In genomic region chr18:48781041-48781989, GRCh38 we compare ENCODE assay signal across 8 cellular contexts.
DNase-seq lines count a peak whose midpoint lies in the region; ATAC-seq and TF ChIP-seq lines count a peak whose summit lies in the region.

No MANE protein-coding gene starts in this region.

- peak overlapping the region; percentile 64 for H3K4me2 ChIP-seq in GM23248 (ENCODE audit: unreplicated experiment)

- H3F3A ChIP-seq in GM23248 (ENCODE audit: insufficient read depth): peaks cover 20% of the 10 kb centered on the region

- peak overlapping the region; percentile 79 for H3K9ac ChIP-seq in GM23248
- H3K9ac ChIP-seq in iPS-15b (ENCODE audit: low read depth, low read length): peak overlapping the region; percentile 24

- peaks cover 38% of the 10 kb centered on the region for H3K4me1 ChIP-seq in GM23248 (ENCODE audit: insufficient read depth)
- H3K4me1 ChIP-seq in ascending aorta: peaks cover 39 to 80% of the 10 kb centered on the region in 2 donors
- peaks cover 3% of the 10 kb centered on the region for H3K4me1 ChIP-seq in iPS-15b (ENCODE audit: control insufficient read depth, insufficient read depth, low read length)

- peak; percentile 71 for ATAC-seq in sciatic nerve
- no peak for ATAC-seq in HG02610 (IDR thresholded peaks at IDR 0.05; ENCODE audit: unreplicated experiment)
- ATAC-seq in HG03025 (IDR thresholded peaks at IDR 0.05; ENCODE audit: low FRiP score, unreplicated experiment): no peak

- no peak for TF ChIP-seq CTCF in ascending aorta (IDR thresholded peaks at IDR 0.05)

- H4K20me1 ChIP-seq in GM23248 (ENCODE audit: insufficient read depth): no peaks in the 10 kb centered on the region

- peaks cover 12% of the 10 kb centered on the region for H3K79me2 ChIP-seq in GM23248 (ENCODE audit: insufficient read depth)

- no peak overlapping the region for H2AFZ ChIP-seq in GM23248

- H3K27ac ChIP-seq in GM23248 (peak overlapping the region; percentile 92), ascending aorta (peak overlapping the region; percentile 94 to 95)

- intact Hi-C loops in ascending aorta (cut with DNase I): loop anchor here (2.0 to 5.0 kb wide), 5 partner anchors 33 to 216 kb away; partner anchors contain the start of gene SMAD7
- intact Hi-C loops in sciatic nerve (cut with DNase I): loop anchor here (10.0 kb wide), 1 partner anchor 163 kb away; no protein-coding TSS in a partner anchor

- H3K36me3 ChIP-seq in GM23248 (ENCODE audit: low read depth) (peaks cover 3% of the 10 kb centered on the region; the same call in 1 of the 2 replicates), ascending aorta (no peaks in the 10 kb centered on the region), iPS-15b (ENCODE audit: control insufficient read depth, insufficient read depth, low read length) (peaks cover 3% of the 10 kb centered on the region)

- DNase-seq in GM23248 (peak; percentile 83), ascending aorta (ENCODE audit: low spot score in 2 of 2) (peak; percentile 88 to 96), sciatic nerve (ENCODE audit: low spot score) (peak; percentile 91), NCI-H226 (no peak), foreskin melanocyte (no peak)

- peak overlapping the region; percentile 48 for H3K4me3 ChIP-seq in GM23248
- peak overlapping the region; percentile 3 to 26 for H3K4me3 ChIP-seq in ascending aorta
- no peak overlapping the region for H3K4me3 ChIP-seq in iPS-15b (ENCODE audit: low read depth, low read length)

- in situ Hi-C loops in GM23248 (cut with MboI): no loop called here

- no peaks in the 10 kb centered on the region for H3K9me2 ChIP-seq in GM23248 (ENCODE audit: insufficient read depth)

- H3K27me3 ChIP-seq in GM23248 (replicated peaks; ENCODE audit: insufficient read depth): no peaks in the 10 kb centered on the region
- H3K27me3 ChIP-seq in ascending aorta: no peaks in the 10 kb centered on the region
- H3K27me3 ChIP-seq in iPS-15b (ENCODE audit: control insufficient read depth, insufficient read depth, low read length): no peaks in the 10 kb centered on the region

- 3 to 5% methylated on average over 29 of the region's 29 CpGs for WGBS in GM23248 (ENCODE audit: low coverage in 1 of 2, low lambda C conversion rate in 2 of 2, missing lambda C conversion rate in 2 of 2), 2 experiments

- no peaks in the 10 kb centered on the region for H3K9me3 ChIP-seq in GM23248 (ENCODE audit: low read depth)
- no peaks in the 10 kb centered on the region for H3K9me3 ChIP-seq in ascending aorta
- H3K9me3 ChIP-seq in iPS-15b (ENCODE audit: control insufficient read depth, insufficient read depth, low read length): no peaks in the 10 kb centered on the region

Comparison
In these comparisons a context has a peak if more than half of its experiments do, and no peak if none do; other contexts are left out.
1. DNase-seq: peak in GM23248 (single experiment), ascending aorta (2 of 2) and sciatic nerve (single experiment); none in NCI-H226 (single experiment) and foreskin melanocyte (single experiment).